ENCODE assay signal across 22 cellular contexts in the genomic region with DNA sequence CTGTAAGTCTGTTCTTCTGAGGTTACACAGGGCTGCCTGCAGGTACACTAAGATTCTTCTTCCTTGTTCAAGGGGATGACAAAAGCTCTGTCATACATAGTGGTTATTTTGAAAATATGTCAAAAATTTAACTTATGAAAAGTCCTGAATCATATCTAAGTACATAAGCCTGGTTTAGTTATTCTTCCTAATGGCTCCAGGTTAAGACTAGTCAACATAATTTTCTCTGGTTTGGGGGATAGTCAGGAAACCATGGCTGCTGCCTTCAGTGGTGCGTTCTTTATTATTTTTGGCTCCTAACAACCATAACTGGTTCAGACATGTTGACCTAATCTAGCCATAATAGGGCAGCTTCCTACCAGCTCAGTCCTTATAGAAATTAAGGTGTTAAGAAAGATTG.
DNase-seq lines count a peak whose midpoint lies in the region; ATAC-seq and TF ChIP-seq lines count a peak whose summit lies in the region.
"Had no signal": no experiment of that assay in that cellular context is flagged by ENCODE, and none has a peak within 500 bp of the region (broad histone marks: within the 10 kb centered on the region; RNA-seq: fewer than 3 reads in every experiment).

No MANE protein-coding gene starts in this region.

- no peaks in the 10 kb centered on the region for H3K27me3 Mint-ChIP-seq in T-cell
- H3K27me3 Mint-ChIP-seq: IgD-negative memory B cell had no signal

- CTCF ChIA-PET in T-cell (lab: Charles Lee), result no interaction called here

- no peak for TF ChIP-seq CTCF in astrocyte of the cerebellum (IDR thresholded peaks at IDR 0.05; ENCODE audit: low read depth, low read length, missing control alignments)
- no peak for TF ChIP-seq CTCF in tibial nerve (IDR thresholded peaks at IDR 0.05)

- H3K4me3 ChIP-seq in astrocyte of the cerebellum (ENCODE audit: low read depth, low read length) (no peak overlapping the region), tibial nerve (no peak overlapping the region)
- H3K4me3 ChIP-seq: GM23338 had no signal

- no peaks in the 10 kb centered on the region for H3K9me3 Mint-ChIP-seq in T-cell
- H3K9me3 Mint-ChIP-seq: GM23338, H9, IgD-negative memory B cell had no signal

- H3K4me1 ChIP-seq in tibial nerve, result no peaks in the 10 kb centered on the region

- H3K27me3 ChIP-seq in tibial nerve, result no peaks in the 10 kb centered on the region

- H3K36me3 Mint-ChIP-seq in T-cell, result no peaks in the 10 kb centered on the region
- H3K36me3 Mint-ChIP-seq: IgD-negative memory B cell had no signal

- no peak for TF ChIP-seq EP300 in tibial nerve (IDR thresholded peaks at IDR 0.05)

- DNase-seq in HPDE6-E6E7 (ENCODE audit: extremely low spot score) (peak; percentile 29), astrocyte of the cerebellum (ENCODE audit: low read depth) (peak; percentile 54), kidney tubule cell (ENCODE audit: low spot score) (peak; percentile 41), tibial nerve (ENCODE audit: low spot score in 2 of 2) (no peak), T-cell (no peak)
- DNase-seq: DMS153, DND-41, H9, NCI-H1048, NCI-H1417, NCI-H1694, NCI-H2029 treated with DMSO at 0.1 percent for 48 hours, NCI-H2227 treated with DMSO at 0.1 percent for 48 hours, NCI-H510A, NCI-H69, SK-N-SH had no signal

- POLR2A ChIA-PET in T-cell (lab: Charles Lee), result no interaction called here

- H3K9me3 ChIP-seq in tibial nerve, result no peaks in the 10 kb centered on the region
- H3K9me3 ChIP-seq: SK-N-SH had no signal

- H3K36me3 ChIP-seq in tibial nerve, result no peaks in the 10 kb centered on the region

- peak; percentile 86 for ATAC-seq in esophagus mucosa
- ATAC-seq in GM18867 (IDR thresholded peaks at IDR 0.05; ENCODE audit: unreplicated experiment), result no peak
- ATAC-seq in T-cell (replicated peaks in 1 of 4), result no peak
- ATAC-seq: GM23338, Panc1 had no signal

- 70 to 77% methylated on average over 1 of the region's 1 CpG for WGBS in tibial nerve, 2 donors

- no peak overlapping the region for H3K27ac Mint-ChIP-seq in T-cell
- H3K27ac Mint-ChIP-seq: GM23338, H9, IgD-negative memory B cell had no signal

- H3K4me3 Mint-ChIP-seq in T-cell, result no peak overlapping the region
- H3K4me3 Mint-ChIP-seq: GM23338, H9, IgD-negative memory B cell had no signal

- in situ Hi-C loops in astrocyte of the cerebellum (cut with HindIII; ENCODE audit: low sequenced_read_pairs), result no loop called here

- no peaks in the 10 kb centered on the region for H3K4me1 Mint-ChIP-seq in T-cell

- TF ChIP-seq POLR2A in tibial nerve (IDR thresholded peaks at IDR 0.05), result no peak

- H3K27ac ChIP-seq in tibial nerve, result no peak overlapping the region
- H3K27ac ChIP-seq: KMS-11 had no signal

Comparison
In these comparisons a context has a peak if more than half of its experiments do, and no peak if none do; other contexts are left out.
1. DNase-seq: peak in HPDE6-E6E7 (single experiment), astrocyte of the cerebellum (single experiment) and kidney tubule cell (single experiment); none in tibial nerve (0 of 2) and T-cell (0 of 34).